ENCODE assay signal across 1 cellular context in the genomic region with DNA sequence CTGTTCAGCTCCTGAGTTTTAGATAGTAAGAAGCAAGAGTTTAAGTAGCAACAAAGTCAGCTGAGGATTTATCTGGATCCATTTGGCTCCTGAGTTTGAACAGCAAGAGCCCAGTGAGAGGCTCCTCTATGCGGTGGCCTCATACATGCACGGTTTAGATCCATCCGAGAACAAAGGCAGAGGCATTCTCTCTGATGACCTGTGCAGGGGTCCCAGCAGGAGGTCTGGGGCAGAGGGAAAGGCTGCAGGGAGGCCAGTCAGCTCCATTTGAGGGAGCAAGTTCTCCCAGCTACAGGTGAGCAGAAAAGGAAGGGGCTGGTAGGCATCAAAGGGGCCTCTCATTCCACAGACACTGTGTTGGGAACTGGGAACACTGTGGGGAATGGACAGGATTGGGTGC.
TF ChIP-seq lines count a peak whose summit lies in the region.

No MANE protein-coding gene starts in this region.

TF ChIP-seq in GM23338, 12 proteins besides CTCF, POLR2A, EP300 and RAD21 (continued from another document):
- TF ChIP-seq CREB1 (CRISPR knock-in tag; IDR thresholded peaks at IDR 0.05; ENCODE audit: low read depth) (no peak), ZNF114 (CRISPR knock-in tag; IDR thresholded peaks at IDR 0.05) (no peak)
- TF ChIP-seq, protein P1, sequence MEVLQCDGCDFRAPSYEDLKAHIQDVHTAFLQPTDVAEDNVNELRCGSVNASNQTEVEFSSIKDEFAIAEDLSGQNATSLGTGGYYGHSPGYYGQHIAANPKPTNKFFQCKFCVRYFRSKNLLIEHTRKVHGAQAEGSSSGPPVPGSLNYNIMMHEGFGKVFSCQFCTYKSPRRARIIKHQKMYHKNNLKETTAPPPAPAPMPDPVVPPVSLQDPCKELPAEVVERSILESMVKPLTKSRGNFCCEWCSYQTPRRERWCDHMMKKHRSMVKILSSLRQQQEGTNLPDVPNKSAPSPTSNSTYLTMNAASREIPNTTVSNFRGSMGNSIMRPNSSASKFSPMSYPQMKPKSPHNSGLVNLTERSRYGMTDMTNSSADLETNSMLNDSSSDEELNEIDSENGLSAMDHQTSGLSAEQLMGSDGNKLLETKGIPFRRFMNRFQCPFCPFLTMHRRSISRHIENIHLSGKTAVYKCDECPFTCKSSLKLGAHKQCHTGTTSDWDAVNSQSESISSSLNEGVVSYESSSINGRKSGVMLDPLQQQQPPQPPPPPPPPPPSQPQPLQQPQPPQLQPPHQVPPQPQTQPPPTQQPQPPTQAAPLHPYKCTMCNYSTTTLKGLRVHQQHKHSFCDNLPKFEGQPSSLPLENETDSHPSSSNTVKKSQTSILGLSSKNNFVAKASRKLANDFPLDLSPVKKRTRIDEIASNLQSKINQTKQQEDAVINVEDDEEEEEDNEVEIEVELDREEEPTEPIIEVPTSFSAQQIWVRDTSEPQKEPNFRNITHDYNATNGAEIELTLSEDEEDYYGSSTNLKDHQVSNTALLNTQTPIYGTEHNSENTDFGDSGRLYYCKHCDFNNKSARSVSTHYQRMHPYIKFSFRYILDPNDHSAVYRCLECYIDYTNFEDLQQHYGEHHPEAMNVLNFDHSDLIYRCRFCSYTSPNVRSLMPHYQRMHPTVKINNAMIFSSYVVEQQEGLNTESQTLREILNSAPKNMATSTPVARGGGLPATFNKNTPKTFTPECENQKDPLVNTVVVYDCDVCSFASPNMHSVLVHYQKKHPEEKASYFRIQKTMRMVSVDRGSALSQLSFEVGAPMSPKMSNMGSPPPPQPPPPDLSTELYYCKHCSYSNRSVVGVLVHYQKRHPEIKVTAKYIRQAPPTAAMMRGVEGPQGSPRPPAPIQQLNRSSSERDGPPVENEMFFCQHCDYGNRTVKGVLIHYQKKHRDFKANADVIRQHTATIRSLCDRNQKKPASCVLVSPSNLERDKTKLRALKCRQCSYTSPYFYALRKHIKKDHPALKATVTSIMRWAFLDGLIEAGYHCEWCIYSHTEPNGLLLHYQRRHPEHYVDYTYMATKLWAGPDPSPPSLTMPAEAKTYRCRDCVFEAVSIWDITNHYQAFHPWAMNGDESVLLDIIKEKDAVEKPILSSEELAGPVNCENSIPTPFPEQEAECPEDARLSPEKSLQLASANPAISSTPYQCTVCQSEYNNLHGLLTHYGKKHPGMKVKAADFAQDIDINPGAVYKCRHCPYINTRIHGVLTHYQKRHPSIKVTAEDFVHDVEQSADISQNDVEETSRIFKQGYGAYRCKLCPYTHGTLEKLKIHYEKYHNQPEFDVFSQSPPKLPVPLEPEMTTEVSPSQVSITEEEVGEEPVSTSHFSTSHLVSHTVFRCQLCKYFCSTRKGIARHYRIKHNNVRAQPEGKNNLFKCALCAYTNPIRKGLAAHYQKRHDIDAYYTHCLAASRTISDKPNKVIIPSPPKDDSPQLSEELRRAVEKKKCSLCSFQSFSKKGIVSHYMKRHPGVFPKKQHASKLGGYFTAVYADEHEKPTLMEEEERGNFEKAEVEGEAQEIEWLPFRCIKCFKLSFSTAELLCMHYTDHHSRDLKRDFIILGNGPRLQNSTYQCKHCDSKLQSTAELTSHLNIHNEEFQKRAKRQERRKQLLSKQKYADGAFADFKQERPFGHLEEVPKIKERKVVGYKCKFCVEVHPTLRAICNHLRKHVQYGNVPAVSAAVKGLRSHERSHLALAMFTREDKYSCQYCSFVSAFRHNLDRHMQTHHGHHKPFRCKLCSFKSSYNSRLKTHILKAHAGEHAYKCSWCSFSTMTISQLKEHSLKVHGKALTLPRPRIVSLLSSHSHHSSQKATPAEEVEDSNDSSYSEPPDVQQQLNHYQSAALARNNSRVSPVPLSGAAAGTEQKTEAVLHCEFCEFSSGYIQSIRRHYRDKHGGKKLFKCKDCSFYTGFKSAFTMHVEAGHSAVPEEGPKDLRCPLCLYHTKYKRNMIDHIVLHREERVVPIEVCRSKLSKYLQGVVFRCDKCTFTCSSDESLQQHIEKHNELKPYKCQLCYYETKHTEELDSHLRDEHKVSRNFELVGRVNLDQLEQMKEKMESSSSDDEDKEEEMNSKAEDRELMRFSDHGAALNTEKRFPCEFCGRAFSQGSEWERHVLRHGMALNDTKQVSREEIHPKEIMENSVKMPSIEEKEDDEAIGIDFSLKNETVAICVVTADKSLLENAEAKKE (CRISPR knock-in tag; IDR thresholded peaks at IDR 0.05): no peak
- TF ChIP-seq, protein P2, sequence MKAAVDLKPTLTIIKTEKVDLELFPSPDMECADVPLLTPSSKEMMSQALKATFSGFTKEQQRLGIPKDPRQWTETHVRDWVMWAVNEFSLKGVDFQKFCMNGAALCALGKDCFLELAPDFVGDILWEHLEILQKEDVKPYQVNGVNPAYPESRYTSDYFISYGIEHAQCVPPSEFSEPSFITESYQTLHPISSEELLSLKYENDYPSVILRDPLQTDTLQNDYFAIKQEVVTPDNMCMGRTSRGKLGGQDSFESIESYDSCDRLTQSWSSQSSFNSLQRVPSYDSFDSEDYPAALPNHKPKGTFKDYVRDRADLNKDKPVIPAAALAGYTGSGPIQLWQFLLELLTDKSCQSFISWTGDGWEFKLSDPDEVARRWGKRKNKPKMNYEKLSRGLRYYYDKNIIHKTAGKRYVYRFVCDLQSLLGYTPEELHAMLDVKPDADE (IDR thresholded peaks at IDR 0.05): no peak
